In the genomic region with DNA sequence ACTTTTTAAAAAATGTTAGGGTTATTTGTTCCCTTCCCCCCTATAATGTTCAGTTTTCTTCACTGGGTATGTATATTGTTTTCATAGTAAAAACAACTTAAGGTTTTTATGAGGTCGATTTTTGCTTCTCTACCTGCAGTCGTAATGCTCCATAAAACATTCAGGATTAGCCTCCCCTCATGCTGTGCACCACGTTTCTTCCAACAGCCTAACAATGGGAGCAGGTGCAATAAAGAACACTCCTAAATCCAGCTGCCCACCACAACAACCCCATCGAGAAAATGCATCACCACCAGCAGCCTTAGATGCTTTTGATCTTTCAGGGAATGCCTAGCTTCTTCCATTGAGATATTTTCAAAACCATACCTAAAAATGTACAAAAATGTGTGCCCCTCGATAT, we compare ENCODE assay signal across 18 cellular contexts.
"Had no signal": no experiment of that assay in that cellular context is flagged by ENCODE, and none has a peak within 500 bp of the region (broad histone marks: within the 10 kb centered on the region; RNA-seq: fewer than 3 reads in every experiment).

No MANE protein-coding gene starts in this region.

- H3K9me3 ChIP-seq: adrenal gland, breast epithelium, thyroid gland had no signal

- DNase-seq: activated CD4-positive, alpha-beta T cell treated with anti-CD3 and anti-CD28 coated beads for 1 hour; activated CD4-positive, alpha-beta T cell treated with anti-CD3 and anti-CD28 coated beads, Interleukin-2, amount 50 U/mL, for 4 hours; activated gamma-delta T cell treated with Interleukin-2 at 50 U/mL for 16 hours; adrenal gland; cerebellar nuclear complex; cortex of kidney; erythroblast; foreskin melanocyte; glutamatergic neuron; left ventricle myocardium superior; nephron progenitor cell; stimulated activated CD4-positive, alpha-beta T cell treated with anti-CD3 and anti-CD28 coated beads, Interleukin-12 subunit alpha, Interleukin-12 subunit beta, amount 100 ng/mL, for 4 hours; stimulated activated CD4-positive, alpha-beta T cell treated with anti-CD3 and anti-CD28 coated beads, Interleukin-1b, Interleukin-23, amount 100 ng/mL, for 48 hours; stimulated activated naive CD4-positive, alpha-beta T cell treated with Interleukin-2 at 50 U/mL for 16 hours; thyroid gland; WERI-Rb-1 had no signal

- H3K27ac ChIP-seq: adrenal gland, breast epithelium, thyroid gland, WERI-Rb-1 had no signal

- H3K4me3 ChIP-seq: adrenal gland, breast epithelium, thyroid gland had no signal

- ATAC-seq: activated naive CD4-positive, alpha-beta T cell treated with anti-CD3 and anti-CD28 coated beads, Interleukin-2, amount 50 U/mL, for 72 hours; left ventricle myocardium superior had no signal

- H3K36me3 ChIP-seq: adrenal gland, breast epithelium, thyroid gland, WERI-Rb-1 had no signal

- H3K4me1 ChIP-seq: adrenal gland, breast epithelium, thyroid gland had no signal

- H3K27me3 ChIP-seq: adrenal gland, breast epithelium, thyroid gland had no signal
